ENCODE assay signal across 17 cellular contexts in genomic region chr22:42273855-42274451, GRCh38. TPM values are rescaled to one million over a fixed set of nuclear protein-coding genes. Genes with fewer than 3 reads are reported as not detected.
DNase-seq lines count a peak whose midpoint lies in the region; ATAC-seq and TF ChIP-seq lines count a peak whose summit lies in the region.
"Had no signal": no experiment of that assay in that cellular context is flagged by ENCODE, and none has a peak within 500 bp of the region (broad histone marks: within the 10 kb centered on the region; RNA-seq: fewer than 3 reads in every experiment).

No MANE protein-coding gene starts in this region.

- no peak for ATAC-seq in stimulated activated naive CD8-positive, alpha-beta T cell treated with anti-CD3 and anti-CD28 coated beads, Interleukin-15, amount 100 ng/mL, for 72 hours
- ATAC-seq: pancreas, SK-N-SH treated with all-trans-retinoic acid at 6 μM for 48 hours had no signal

- peak overlapping the region; percentile 3; the same call in 1 of the 2 replicates for H3K9ac ChIP-seq in HUES64 (ENCODE audit: low read depth, low read length)

- DNase-seq in COLO668 (lab: John Stamatoyannopoulos, UW; ENCODE audit: unreplicated experiment) (peak; percentile 39), astrocyte of the hippocampus (ENCODE audit: low read depth, low spot score) (peak; percentile 42), nephron progenitor cell (peak; percentile 43), NCI-H187 (lab: John Stamatoyannopoulos, UW) (no peak)
- no peak for DNase-seq in NK-92 treated with Interleukin-12 subunit alpha and Interleukin-12 subunit beta, amount 100 ng/mL, for 24 hours (lab: John Stamatoyannopoulos, UW)
- DNase-seq in activated naive CD4-positive, alpha-beta T cell treated with anti-CD3 and anti-CD28 coated beads, Interleukin-2, amount 50 U/mL, for 16 hours: no peak
- DNase-seq in stimulated activated naive CD8-positive, alpha-beta T cell treated with anti-CD3 and anti-CD28 coated beads, Interleukin-15, amount 100 ng/mL, for 72 hours: no peak
- DNase-seq: activated naive CD4-positive, alpha-beta T cell treated with anti-CD3 and anti-CD28 coated beads, Interleukin-2, amount 10 ng/mL, durations not matched to agents 7 days and 5 days; AML-193; DMS79 treated with DMSO at 0.1 percent for 48 hours; mammary epithelial cell; OCI-M1; pancreas; stimulated activated CD4-positive, alpha-beta T cell treated with anti-CD3 and anti-CD28 coated beads, Interleukin-12 subunit alpha, Interleukin-12 subunit beta, amount 100 ng/mL, for 4 hours had no signal

- WGBS in HUES64: 25% methylated on average over 13 of the region's 13 CpGs

- H3K9me3 Mint-ChIP-seq in nephron progenitor cell: no peaks in the 10 kb centered on the region
- no peaks in the 10 kb centered on the region for H3K9me3 Mint-ChIP-seq in stimulated activated naive CD8-positive, alpha-beta T cell treated with anti-CD3 and anti-CD28 coated beads, Interleukin-15, amount 100 ng/mL, for 72 hours
- H3K9me3 Mint-ChIP-seq: activated naive CD4-positive, alpha-beta T cell treated with anti-CD3 and anti-CD28 coated beads, Interleukin-2, amount 10 ng/mL, durations not matched to agents 7 days and 5 days had no signal

- peaks cover 41% of the 10 kb centered on the region for H3K27me3 Mint-ChIP-seq in nephron progenitor cell (ENCODE audit: low read depth, poor library complexity)
- H3K27me3 Mint-ChIP-seq in stimulated activated naive CD8-positive, alpha-beta T cell treated with anti-CD3 and anti-CD28 coated beads, Interleukin-15, amount 100 ng/mL, for 72 hours: no peaks in the 10 kb centered on the region

- H3K36me3 Mint-ChIP-seq in nephron progenitor cell (ENCODE audit: low read depth): no peaks in the 10 kb centered on the region
- H3K36me3 Mint-ChIP-seq: activated naive CD4-positive, alpha-beta T cell treated with anti-CD3 and anti-CD28 coated beads, Interleukin-2, amount 10 ng/mL, durations not matched to agents 7 days and 5 days had no signal

- peaks cover 29% of the 10 kb centered on the region for H3K4me1 Mint-ChIP-seq in nephron progenitor cell
- H3K4me1 Mint-ChIP-seq in stimulated activated naive CD8-positive, alpha-beta T cell treated with anti-CD3 and anti-CD28 coated beads, Interleukin-15, amount 100 ng/mL, for 72 hours: peaks cover 6% of the 10 kb centered on the region

- TF ChIP-seq CTCF in nephron progenitor cell (IDR thresholded peaks at IDR 0.05): no peak

- H3K27ac ChIP-seq in HUES64 (ENCODE audit: low read depth, low read length): peak overlapping the region; percentile 37; the same call in 1 of the 2 replicates
- H3K27ac ChIP-seq: breast epithelium, pancreas had no signal

- peak overlapping the region; percentile 12 for H3K27ac Mint-ChIP-seq in nephron progenitor cell
- H3K27ac Mint-ChIP-seq in stimulated activated naive CD8-positive, alpha-beta T cell treated with anti-CD3 and anti-CD28 coated beads, Interleukin-15, amount 100 ng/mL, for 72 hours: no peak overlapping the region
- H3K27ac Mint-ChIP-seq: activated naive CD4-positive, alpha-beta T cell treated with anti-CD3 and anti-CD28 coated beads, Interleukin-2, amount 10 ng/mL, durations not matched to agents 7 days and 5 days had no signal

- peaks cover 6% of the 10 kb centered on the region for H3K27me3 ChIP-seq in HUES64 (ENCODE audit: insufficient read depth, low read length)
- H3K27me3 ChIP-seq: breast epithelium, pancreas had no signal

- no peaks in the 10 kb centered on the region for H3K9me3 ChIP-seq in HUES64 (ENCODE audit: insufficient read depth, low read depth, low read length)
- H3K9me3 ChIP-seq: breast epithelium, pancreas had no signal

- no peak overlapping the region for H3K4me3 ChIP-seq in HUES64 (ENCODE audit: low read length)
- H3K4me3 ChIP-seq: breast epithelium, pancreas had no signal

- H3K4me1 ChIP-seq in HUES64 (ENCODE audit: insufficient read depth, low read length): peaks cover 25% of the 10 kb centered on the region

- peak overlapping the region; percentile 52 for H3K4me3 Mint-ChIP-seq in nephron progenitor cell
- no peak overlapping the region for H3K4me3 Mint-ChIP-seq in stimulated activated naive CD8-positive, alpha-beta T cell treated with anti-CD3 and anti-CD28 coated beads, Interleukin-15, amount 100 ng/mL, for 72 hours
- H3K4me3 Mint-ChIP-seq: activated naive CD4-positive, alpha-beta T cell treated with anti-CD3 and anti-CD28 coated beads, Interleukin-2, amount 10 ng/mL, durations not matched to agents 7 days and 5 days had no signal

- no peaks in the 10 kb centered on the region for H3K36me3 ChIP-seq in HUES64 (ENCODE audit: insufficient read depth, low read length)
- H3K36me3 ChIP-seq: breast epithelium, pancreas had no signal

RNA-seq across cellular contexts. Expression of gene TCF20, which starts 3.5 kb away (rescaled TPM):
- 27.1 TPM for polyA plus RNA-seq in HUES64 (2013, experiment 1 of 2)
- 27.9 TPM for polyA plus RNA-seq in HUES64 (2013, experiment 2 of 2)

Comparison
In these comparisons a context has a peak if more than half of its experiments do, and no peak if none do; other contexts are left out.
1. DNase-seq: peak in COLO668 (single experiment), astrocyte of the hippocampus (single experiment) and nephron progenitor cell (single experiment); none in NK-92 treated with Interleukin-12 subunit alpha and Interleukin-12 subunit beta, amount 100 ng/mL, for 24 hours (single experiment), activated naive CD4-positive, alpha-beta T cell treated with anti-CD3 and anti-CD28 coated beads, Interleukin-2, amount 50 U/mL, for 16 hours (single experiment), stimulated activated naive CD8-positive, alpha-beta T cell treated with anti-CD3 and anti-CD28 coated beads, Interleukin-15, amount 100 ng/mL, for 72 hours (0 of 2) and NCI-H187 (0 of 2).